Comparison of ENCODE assay signal across 1 cellular context in the genomic region with DNA sequence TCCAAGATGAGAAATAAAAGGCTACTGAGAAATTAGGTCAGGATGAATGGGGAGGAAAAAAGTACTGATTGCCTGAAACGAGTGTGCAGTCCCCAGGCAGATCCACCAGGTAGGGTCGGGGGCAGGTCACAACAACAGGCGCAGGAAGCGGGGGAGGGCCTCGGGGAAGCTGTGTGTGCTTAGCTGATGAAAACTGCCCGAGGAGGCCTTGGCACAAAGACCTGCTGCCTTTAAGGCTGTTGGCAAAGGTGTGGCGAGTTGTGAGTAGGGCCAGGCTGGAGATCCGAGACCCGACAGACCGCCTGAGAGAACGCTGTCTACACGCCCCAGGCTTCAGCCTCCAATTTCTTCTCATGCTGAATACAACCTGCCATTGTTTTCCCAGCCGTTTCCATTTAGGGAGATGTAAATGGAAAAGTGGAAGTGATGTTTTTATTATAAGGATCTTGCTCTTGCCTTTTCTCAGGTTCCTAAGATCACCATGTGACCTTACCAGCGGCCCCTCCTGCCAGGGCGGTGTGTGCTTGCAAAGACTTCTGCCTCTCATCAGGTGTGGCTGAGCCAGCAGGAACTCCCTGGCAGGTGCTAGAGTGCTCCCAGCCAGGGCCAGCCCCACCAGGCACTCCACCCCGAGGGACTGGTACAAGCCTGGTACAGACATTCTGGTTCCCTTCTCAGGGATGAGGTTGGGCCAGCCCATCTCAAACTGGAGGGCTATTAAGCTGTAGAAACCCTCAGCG.
TF ChIP-seq lines count a peak whose summit lies in the region.

No MANE protein-coding gene starts in this region.

TF ChIP-seq in SK-N-SH, 30 proteins besides CTCF, POLR2A, EP300 and RAD21 (continued from another document):
- TF ChIP-seq, protein P1, sequence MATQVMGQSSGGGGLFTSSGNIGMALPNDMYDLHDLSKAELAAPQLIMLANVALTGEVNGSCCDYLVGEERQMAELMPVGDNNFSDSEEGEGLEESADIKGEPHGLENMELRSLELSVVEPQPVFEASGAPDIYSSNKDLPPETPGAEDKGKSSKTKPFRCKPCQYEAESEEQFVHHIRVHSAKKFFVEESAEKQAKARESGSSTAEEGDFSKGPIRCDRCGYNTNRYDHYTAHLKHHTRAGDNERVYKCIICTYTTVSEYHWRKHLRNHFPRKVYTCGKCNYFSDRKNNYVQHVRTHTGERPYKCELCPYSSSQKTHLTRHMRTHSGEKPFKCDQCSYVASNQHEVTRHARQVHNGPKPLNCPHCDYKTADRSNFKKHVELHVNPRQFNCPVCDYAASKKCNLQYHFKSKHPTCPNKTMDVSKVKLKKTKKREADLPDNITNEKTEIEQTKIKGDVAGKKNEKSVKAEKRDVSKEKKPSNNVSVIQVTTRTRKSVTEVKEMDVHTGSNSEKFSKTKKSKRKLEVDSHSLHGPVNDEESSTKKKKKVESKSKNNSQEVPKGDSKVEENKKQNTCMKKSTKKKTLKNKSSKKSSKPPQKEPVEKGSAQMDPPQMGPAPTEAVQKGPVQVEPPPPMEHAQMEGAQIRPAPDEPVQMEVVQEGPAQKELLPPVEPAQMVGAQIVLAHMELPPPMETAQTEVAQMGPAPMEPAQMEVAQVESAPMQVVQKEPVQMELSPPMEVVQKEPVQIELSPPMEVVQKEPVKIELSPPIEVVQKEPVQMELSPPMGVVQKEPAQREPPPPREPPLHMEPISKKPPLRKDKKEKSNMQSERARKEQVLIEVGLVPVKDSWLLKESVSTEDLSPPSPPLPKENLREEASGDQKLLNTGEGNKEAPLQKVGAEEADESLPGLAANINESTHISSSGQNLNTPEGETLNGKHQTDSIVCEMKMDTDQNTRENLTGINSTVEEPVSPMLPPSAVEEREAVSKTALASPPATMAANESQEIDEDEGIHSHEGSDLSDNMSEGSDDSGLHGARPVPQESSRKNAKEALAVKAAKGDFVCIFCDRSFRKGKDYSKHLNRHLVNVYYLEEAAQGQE (IDR thresholded peaks at IDR 0.05; ENCODE audit: low read depth, low read length) = no peak
- TF ChIP-seq, protein P2, sequence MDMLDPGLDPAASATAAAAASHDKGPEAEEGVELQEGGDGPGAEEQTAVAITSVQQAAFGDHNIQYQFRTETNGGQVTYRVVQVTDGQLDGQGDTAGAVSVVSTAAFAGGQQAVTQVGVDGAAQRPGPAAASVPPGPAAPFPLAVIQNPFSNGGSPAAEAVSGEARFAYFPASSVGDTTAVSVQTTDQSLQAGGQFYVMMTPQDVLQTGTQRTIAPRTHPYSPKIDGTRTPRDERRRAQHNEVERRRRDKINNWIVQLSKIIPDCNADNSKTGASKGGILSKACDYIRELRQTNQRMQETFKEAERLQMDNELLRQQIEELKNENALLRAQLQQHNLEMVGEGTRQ (IDR thresholded peaks at IDR 0.05; ENCODE audit: borderline replicate concordance, low read depth, low read length) = no peak
- TF ChIP-seq, protein P3, sequence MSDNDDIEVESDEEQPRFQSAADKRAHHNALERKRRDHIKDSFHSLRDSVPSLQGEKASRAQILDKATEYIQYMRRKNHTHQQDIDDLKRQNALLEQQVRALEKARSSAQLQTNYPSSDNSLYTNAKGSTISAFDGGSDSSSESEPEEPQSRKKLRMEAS (IDR thresholded peaks at IDR 0.05; ENCODE audit: low read depth) = no peak
- TF ChIP-seq GATA2 (CRISPR knock-in tag; IDR thresholded peaks at IDR 0.05) (no peak), GABPA (IDR thresholded peaks at IDR 0.05; ENCODE audit: low read depth) (no peak), POLR2AphosphoS5 (IDR thresholded peaks at IDR 0.05; ENCODE audit: low read depth, low read length) (no peak), CHD2 (IDR thresholded peaks at IDR 0.05; ENCODE audit: low read length, partially characterized antibody) (no peak), FOXM1 (IDR thresholded peaks at IDR 0.05; ENCODE audit: low read depth) (no peak), EZH2phosphoT487 (IDR thresholded peaks at IDR 0.05; ENCODE audit: borderline replicate concordance, low read depth) (no peak), ELF1 (IDR thresholded peaks at IDR 0.05) (no peak), JUND (IDR thresholded peaks at IDR 0.05) (no peak), TEAD4 (IDR thresholded peaks at IDR 0.05; ENCODE audit: borderline replicate concordance, insufficient read depth) (no peak), YY1 (IDR thresholded peaks at IDR 0.05; ENCODE audit: low read depth) (no peak)
- TF ChIP-seq, protein P4, sequence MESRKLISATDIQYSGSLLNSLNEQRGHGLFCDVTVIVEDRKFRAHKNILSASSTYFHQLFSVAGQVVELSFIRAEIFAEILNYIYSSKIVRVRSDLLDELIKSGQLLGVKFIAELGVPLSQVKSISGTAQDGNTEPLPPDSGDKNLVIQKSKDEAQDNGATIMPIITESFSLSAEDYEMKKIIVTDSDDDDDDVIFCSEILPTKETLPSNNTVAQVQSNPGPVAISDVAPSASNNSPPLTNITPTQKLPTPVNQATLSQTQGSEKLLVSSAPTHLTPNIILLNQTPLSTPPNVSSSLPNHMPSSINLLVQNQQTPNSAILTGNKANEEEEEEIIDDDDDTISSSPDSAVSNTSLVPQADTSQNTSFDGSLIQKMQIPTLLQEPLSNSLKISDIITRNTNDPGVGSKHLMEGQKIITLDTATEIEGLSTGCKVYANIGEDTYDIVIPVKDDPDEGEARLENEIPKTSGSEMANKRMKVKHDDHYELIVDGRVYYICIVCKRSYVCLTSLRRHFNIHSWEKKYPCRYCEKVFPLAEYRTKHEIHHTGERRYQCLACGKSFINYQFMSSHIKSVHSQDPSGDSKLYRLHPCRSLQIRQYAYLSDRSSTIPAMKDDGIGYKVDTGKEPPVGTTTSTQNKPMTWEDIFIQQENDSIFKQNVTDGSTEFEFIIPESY (IDR thresholded peaks at IDR 0.05; ENCODE audit: borderline replicate concordance, low read depth) = no peak
TF ChIP-seq in SK-N-SH: peak in this region for 0.
